In the genomic region with DNA sequence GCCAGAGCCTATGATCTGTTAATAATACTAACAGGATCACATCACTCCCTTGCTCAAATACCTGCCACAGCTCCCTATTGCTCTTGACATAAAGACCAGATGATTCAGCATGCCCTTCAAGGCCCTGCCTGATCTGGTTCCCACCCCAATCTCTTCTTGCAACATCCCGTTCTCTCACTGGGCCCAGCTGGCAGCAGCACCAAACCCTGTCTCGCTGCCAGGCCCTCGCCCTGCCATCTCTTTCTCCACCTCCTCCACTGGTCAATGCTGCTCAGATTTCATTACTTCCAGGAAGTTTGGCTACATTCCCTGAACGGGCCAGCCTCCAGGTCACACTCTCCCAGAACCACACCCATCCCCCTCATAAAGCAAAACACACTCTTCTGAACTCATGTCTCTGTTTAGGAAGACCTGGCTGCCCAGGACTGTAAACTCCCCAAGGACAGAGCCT, we compare ENCODE assay signal across 1 cellular context.
TF ChIP-seq lines count a peak whose summit lies in the region.

No MANE protein-coding gene starts in this region.

TF ChIP-seq in K562, 482 proteins besides CTCF, POLR2A, EP300 and RAD21 (continued from another document):
- TF ChIP-seq, protein P1, sequence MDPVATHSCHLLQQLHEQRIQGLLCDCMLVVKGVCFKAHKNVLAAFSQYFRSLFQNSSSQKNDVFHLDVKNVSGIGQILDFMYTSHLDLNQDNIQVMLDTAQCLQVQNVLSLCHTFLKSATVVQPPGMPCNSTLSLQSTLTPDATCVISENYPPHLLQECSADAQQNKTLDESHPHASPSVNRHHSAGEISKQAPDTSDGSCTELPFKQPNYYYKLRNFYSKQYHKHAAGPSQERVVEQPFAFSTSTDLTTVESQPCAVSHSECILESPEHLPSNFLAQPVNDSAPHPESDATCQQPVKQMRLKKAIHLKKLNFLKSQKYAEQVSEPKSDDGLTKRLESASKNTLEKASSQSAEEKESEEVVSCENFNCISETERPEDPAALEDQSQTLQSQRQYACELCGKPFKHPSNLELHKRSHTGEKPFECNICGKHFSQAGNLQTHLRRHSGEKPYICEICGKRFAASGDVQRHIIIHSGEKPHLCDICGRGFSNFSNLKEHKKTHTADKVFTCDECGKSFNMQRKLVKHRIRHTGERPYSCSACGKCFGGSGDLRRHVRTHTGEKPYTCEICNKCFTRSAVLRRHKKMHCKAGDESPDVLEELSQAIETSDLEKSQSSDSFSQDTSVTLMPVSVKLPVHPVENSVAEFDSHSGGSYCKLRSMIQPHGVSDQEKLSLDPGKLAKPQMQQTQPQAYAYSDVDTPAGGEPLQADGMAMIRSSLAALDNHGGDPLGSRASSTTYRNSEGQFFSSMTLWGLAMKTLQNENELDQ (CRISPR knock-in tag; IDR thresholded peaks at IDR 0.05; ENCODE audit: borderline replicate concordance) = no peak
- no peak for TF ChIP-seq GTF2F1 (IDR thresholded peaks at IDR 0.05; ENCODE audit: low read depth, low read length)
- no peak for TF ChIP-seq ELF4 (CRISPR knock-in tag; IDR thresholded peaks at IDR 0.05)
- no peak for TF ChIP-seq NFYB (IDR thresholded peaks at IDR 0.05; ENCODE audit: extremely low read depth, insufficient read length)
- no peak for TF ChIP-seq RBFOX2 (IDR thresholded peaks at IDR 0.05; ENCODE audit: low read depth, low read length)
- TF ChIP-seq RCOR1 (IDR thresholded peaks at IDR 0.05; ENCODE audit: borderline replicate concordance in 1 of 2, low read depth in 2 of 2, low read length in 2 of 2) = peak in 1 of 2 experiments; percentile 82; a peak in 1 of 4 replicates
- no peak for TF ChIP-seq ZZZ3 (IDR thresholded peaks at IDR 0.05)
- no peak for TF ChIP-seq TARDBP (IDR thresholded peaks at IDR 0.05)
- TF ChIP-seq BCOR (IDR thresholded peaks at IDR 0.05) = peak; percentile 49
- TF ChIP-seq CTBP1 (IDR thresholded peaks at IDR 0.05; ENCODE audit: borderline replicate concordance) = peak; percentile 22; the same call in 1 of the 2 replicates
- no peak for TF ChIP-seq WHSC1 (IDR thresholded peaks at IDR 0.05; ENCODE audit: low read length)
- TF ChIP-seq NFATC3 (IDR thresholded peaks at IDR 0.05) = no peak
